ENCODE assay signal across 17 cellular contexts in genomic region chr2:190916829-190917228, GRCh38.
"Had no signal": no experiment of that assay in that cellular context is flagged by ENCODE, and none has a peak within 500 bp of the region (broad histone marks: within the 10 kb centered on the region; RNA-seq: fewer than 3 reads in every experiment).

No MANE protein-coding gene starts in this region.

- H3K9ac ChIP-seq: parathyroid adenoma had no signal

- H3K36me3 ChIP-seq: right lobe of liver had no signal

- ATAC-seq: right lobe of liver had no signal

- H3K9me3 Mint-ChIP-seq: activated naive CD4-positive, alpha-beta T cell treated with anti-CD3 and anti-CD28 coated beads, Interleukin-2, amount 50 U/mL, for 72 hours; brain; endodermal cell; memory B cell; naive B cell had no signal

- H2AFZ ChIP-seq: parathyroid adenoma had no signal

- H3K27ac Mint-ChIP-seq: brain, endodermal cell, memory B cell had no signal

- H3K27ac ChIP-seq: dorsolateral prefrontal cortex, epithelial cell of prostate, parathyroid adenoma, right lobe of liver, testis, upper lobe of left lung, WERI-Rb-1 had no signal

- DNase-seq: caudate nucleus; dorsolateral prefrontal cortex; endodermal cell; foreskin fibroblast; naive B cell; right lobe of liver; small intestine; stimulated activated CD4-positive, alpha-beta T cell treated with anti-CD3 and anti-CD28 coated beads, Interleukin-15, amount 100 ng/mL, for 24 hours; stimulated activated CD4-positive, alpha-beta T cell treated with anti-CD3 and anti-CD28 coated beads, Interleukin-2, amount 100 ng/mL, for 48 hours; testis; upper lobe of left lung; WERI-Rb-1 had no signal

- H3K9me3 ChIP-seq: right lobe of liver, testis, upper lobe of left lung had no signal

- H3K4me1 Mint-ChIP-seq: brain, endodermal cell had no signal

- H3K27me3 Mint-ChIP-seq: brain, memory B cell, naive B cell had no signal

- H3K79me2 ChIP-seq: parathyroid adenoma had no signal

- H3K27me3 ChIP-seq: dorsolateral prefrontal cortex, right lobe of liver, testis, upper lobe of left lung had no signal

- H3K4me1 ChIP-seq: parathyroid adenoma, right lobe of liver, testis, upper lobe of left lung had no signal

- H3K4me3 ChIP-seq: dorsolateral prefrontal cortex, right lobe of liver, testis, upper lobe of left lung had no signal

- H3K4me3 Mint-ChIP-seq: brain, endodermal cell, memory B cell, naive B cell had no signal
